Comparison of ENCODE assay signal across 19 cellular contexts in genomic region chr4:2898001-2898400, GRCh38.
"Had no signal": no experiment of that assay in that cellular context is flagged by ENCODE, and none has a peak within 500 bp of the region (broad histone marks: within the 10 kb centered on the region; RNA-seq: fewer than 3 reads in every experiment).

No MANE protein-coding gene starts in this region.

- H3K27ac Mint-ChIP-seq: T-helper 2 cell treated with Interferon-gamma antibody and Interleukin-4, amounts not matched to agents 5 μg/mL and 100 μg/mL, for 36 hours had no signal

- H3K27me3 ChIP-seq: cardiac muscle cell, esophagus squamous epithelium, foreskin keratinocyte, heart left ventricle, pancreas, stomach had no signal

- H3K27ac ChIP-seq: cardiac muscle cell, esophagus squamous epithelium, foreskin keratinocyte, heart left ventricle, pancreas, stomach, thoracic aorta had no signal

- DNase-seq: activated CD4-positive, alpha-beta T cell treated with anti-CD3 and anti-CD28 coated beads, Interleukin-2, amount 50 U/mL, for 48 hours; activated CD4-positive, CD25-positive, alpha-beta regulatory T cell treated with anti-CD3 and anti-CD28 coated beads, Interleukin-2, amount 50 U/mL, for 72 hours; activated naive CD4-positive, alpha-beta T cell treated with anti-CD3 and anti-CD28 coated beads, Interleukin-2, amount 50 U/mL, for 16 hours; aorta; esophagus squamous epithelium; foreskin keratinocyte; heart left ventricle; kidney; left ventricle myocardium superior; mesenchymal stem cell; pancreas; stimulated activated CD4-positive, alpha-beta T cell treated with anti-CD3 and anti-CD28 coated beads, Interleukin-15, amount 100 ng/mL, for 24 hours; stimulated activated CD4-positive, alpha-beta T cell treated with anti-CD3 and anti-CD28 coated beads, Interleukin-4, amount 100 ng/mL, for 24 hours; stomach; SW 1271 had no signal

- H3K4me1 ChIP-seq: foreskin keratinocyte had no signal

- H3K4me3 ChIP-seq: cardiac muscle cell, esophagus squamous epithelium, heart left ventricle, pancreas, stomach, thoracic aorta had no signal

- ATAC-seq: foreskin keratinocyte, heart left ventricle, left ventricle myocardium superior, pancreas had no signal

- H3K4me3 Mint-ChIP-seq: neural crest cell; T-helper 2 cell treated with Interferon-gamma antibody and Interleukin-4, amounts not matched to agents 5 μg/mL and 100 μg/mL, for 36 hours had no signal

- H3K9me3 ChIP-seq: esophagus squamous epithelium, heart left ventricle, pancreas, stomach, thoracic aorta had no signal

- H3K9me3 Mint-ChIP-seq: neural crest cell; T-helper 2 cell treated with Interferon-gamma antibody and Interleukin-4, amounts not matched to agents 5 μg/mL and 100 μg/mL, for 36 hours had no signal
